ENCODE assay signal across 19 cellular contexts in genomic region chr3:100936931-100937330, GRCh38. TPM values are rescaled to one million over a fixed set of nuclear protein-coding genes. Genes with fewer than 3 reads are reported as not detected.
"Had no signal": no experiment of that assay in that cellular context is flagged by ENCODE, and none has a peak within 500 bp of the region (broad histone marks: within the 10 kb centered on the region; RNA-seq: fewer than 3 reads in every experiment).

No MANE protein-coding gene starts in this region.

- H3K27me3 ChIP-seq: Peyer's patch, SJCRH30 had no signal

- H3K27ac ChIP-seq: Peyer's patch, SJCRH30 had no signal

- H3K4me1 ChIP-seq: Peyer's patch had no signal

- H3K4me3 ChIP-seq: Peyer's patch, SJCRH30 had no signal

- H3K9me3 ChIP-seq: Peyer's patch had no signal

- DNase-seq: KBM-7, MV-4-11, NCI-H1048, NCI-H1105, NCI-H1417, NCI-H1436 treated with DMSO at 0.1 percent for 48 hours, NCI-H1694, NCI-H187 treated with DMSO at 0.1 percent for 48 hours, NCI-H2029 treated with DMSO at 0.1 percent for 48 hours, NCI-H2171 treated with DMSO at 0.1 percent for 48 hours, NCI-H524, NCI-H526 treated with DMSO at 0.1 percent for 48 hours, NCI-H748 treated with DMSO at 0.1 percent for 48 hours, Peyer's patch, SHP77 treated with DMSO at 0.1 percent for 48 hours, SJCRH30 had no signal

- ATAC-seq: Right ventricle myocardium inferior, SK-N-SH treated with all-trans-retinoic acid at 6 μM for 48 hours had no signal

- H3K36me3 ChIP-seq: Peyer's patch, SJCRH30 had no signal

RNA-seq across cellular contexts. Expression of gene ABI3BP, which starts 56.3 kb away (rescaled TPM):
- total RNA-seq: HT-29 had no signal
